1 cellular context compared by ENCODE assay signal in genomic region chr2:86649119-86649947, GRCh38.
TF ChIP-seq lines count a peak whose summit lies in the region.

No MANE protein-coding gene starts in this region.

TF ChIP-seq in HepG2, 621 proteins besides CTCF, POLR2A, EP300 and RAD21 (continued from another document and continues in another):
- TF ChIP-seq ZNF775 (CRISPR knock-in tag; IDR thresholded peaks at IDR 0.05; ENCODE audit: borderline replicate concordance) (no peak), MBD4 (IDR thresholded peaks at IDR 0.05; ENCODE audit: borderline replicate concordance, low read length) (no peak), CENPT (CRISPR knock-in tag; IDR thresholded peaks at IDR 0.05; ENCODE audit: low read depth) (no peak), BORCS8-MEF2B (CRISPR knock-in tag; IDR thresholded peaks at IDR 0.05) (no peak), MAX (IDR thresholded peaks at IDR 0.05) (peak; percentile 65), ZNF570 (CRISPR knock-in tag; IDR thresholded peaks at IDR 0.05; ENCODE audit: borderline replicate concordance) (no peak), ZNF841 (CRISPR knock-in tag; IDR thresholded peaks at IDR 0.05; ENCODE audit: borderline replicate concordance) (no peak), MBNL3 (CRISPR knock-in tag; conservative IDR thresholded peaks at IDR 0.05) (no peak), ZNF577 (CRISPR knock-in tag; IDR thresholded peaks at IDR 0.05; ENCODE audit: borderline replicate concordance, low read depth) (no peak), ZNF432 (CRISPR knock-in tag; IDR thresholded peaks at IDR 0.05; ENCODE audit: borderline replicate concordance) (no peak), KDM1A (CRISPR knock-in tag; IDR thresholded peaks at IDR 0.05) (no peak), XBP1 (CRISPR knock-in tag; IDR thresholded peaks at IDR 0.05) (no peak), ZNF333 (CRISPR knock-in tag; IDR thresholded peaks at IDR 0.05; ENCODE audit: borderline replicate concordance) (no peak), ZKSCAN5 (CRISPR knock-in tag; IDR thresholded peaks at IDR 0.05) (no peak), ZNF790 (CRISPR knock-in tag; IDR thresholded peaks at IDR 0.05; ENCODE audit: borderline replicate concordance) (no peak), ATF1 (CRISPR knock-in tag; IDR thresholded peaks at IDR 0.05) (no peak), ZNF468 (CRISPR knock-in tag; IDR thresholded peaks at IDR 0.05) (no peak), XRCC5 (optimal IDR thresholded peaks at IDR 0.05; ENCODE audit: low read length) (no peak), POLR2AphosphoS2 (IDR thresholded peaks at IDR 0.05; ENCODE audit: low read depth, low read length) (no peak), HMG20B (CRISPR knock-in tag; conservative IDR thresholded peaks at IDR 0.05) (no peak), SNAPC2 (CRISPR knock-in tag; IDR thresholded peaks at IDR 0.05) (no peak), AGO1 (IDR thresholded peaks at IDR 0.05; ENCODE audit: low read depth, low read length, poor library complexity, severe bottlenecking) (no peak), DPF2 (CRISPR knock-in tag; IDR thresholded peaks at IDR 0.05; ENCODE audit: borderline replicate concordance, low read depth) (peak; percentile 54; the same call in 1 of the 2 replicates), MLX (CRISPR knock-in tag; IDR thresholded peaks at IDR 0.05) (no peak), PAWR (CRISPR knock-in tag; IDR thresholded peaks at IDR 0.05; ENCODE audit: borderline replicate concordance) (no peak), ZSCAN9 (CRISPR knock-in tag; IDR thresholded peaks at IDR 0.05; ENCODE audit: borderline replicate concordance) (no peak; the same call in 1 of the 2 replicates), FOXA3 (CRISPR knock-in tag; IDR thresholded peaks at IDR 0.05) (peak; percentile 40), RCOR2 (CRISPR knock-in tag; IDR thresholded peaks at IDR 0.05) (no peak), WIZ (CRISPR knock-in tag; IDR thresholded peaks at IDR 0.05) (no peak), ATF6 (CRISPR knock-in tag; conservative IDR thresholded peaks at IDR 0.05) (no peak), HNF4G (IDR thresholded peaks at IDR 0.05; ENCODE audit: borderline replicate concordance, low read depth, low read length) (peak; percentile 81; the same call in 1 of the 2 replicates), HNF4G (CRISPR knock-in tag; IDR thresholded peaks at IDR 0.05; ENCODE audit: borderline replicate concordance, low read depth) (no peak), NCOR1 (IDR thresholded peaks at IDR 0.05; ENCODE audit: borderline replicate concordance, low read length) (peak; percentile 89; the same call in 1 of the 2 replicates), ZIK1 (CRISPR knock-in tag; IDR thresholded peaks at IDR 0.05; ENCODE audit: borderline replicate concordance, low read depth) (no peak), PBX3 (CRISPR knock-in tag; IDR thresholded peaks at IDR 0.05; ENCODE audit: borderline replicate concordance) (no peak), SMARCC2 (IDR thresholded peaks at IDR 0.05) (no peak), ZC3H13 (CRISPR knock-in tag; IDR thresholded peaks at IDR 0.05) (no peak), TP53 (CRISPR knock-in tag; conservative IDR thresholded peaks at IDR 0.05) (no peak), NCOA2 (CRISPR knock-in tag; IDR thresholded peaks at IDR 0.05) (peak; percentile 74; the same call in 1 of the 2 replicates), SPEN (CRISPR knock-in tag; IDR thresholded peaks at IDR 0.05; ENCODE audit: low read depth) (no peak), RFXANK (CRISPR knock-in tag; IDR thresholded peaks at IDR 0.05) (no peak), MTF2 (CRISPR knock-in tag; IDR thresholded peaks at IDR 0.05; ENCODE audit: borderline replicate concordance) (no peak), ZNF761 (CRISPR knock-in tag; conservative IDR thresholded peaks at IDR 0.05) (peak; percentile 41; the same call in 1 of the 2 replicates), ARNT2 (CRISPR knock-in tag; IDR thresholded peaks at IDR 0.05; ENCODE audit: low read depth) (no peak), ZNF224 (CRISPR knock-in tag; IDR thresholded peaks at IDR 0.05) (no peak), SP140L (CRISPR knock-in tag; IDR thresholded peaks at IDR 0.05; ENCODE audit: borderline replicate concordance) (no peak), SRF (IDR thresholded peaks at IDR 0.05; ENCODE audit: low read depth, low read length) (no peak), ATF7-NPFF (CRISPR knock-in tag; IDR thresholded peaks at IDR 0.05; ENCODE audit: low read depth) (no peak), NR2F1 (CRISPR knock-in tag; IDR thresholded peaks at IDR 0.05) (no peak), ZMYM2 (CRISPR knock-in tag; IDR thresholded peaks at IDR 0.05) (0 out of 2 replicates have a peak, but pooled peaks have one; percentile 65), IKZF1 (IDR thresholded peaks at IDR 0.05) (no peak), THAP11 (CRISPR knock-in tag; IDR thresholded peaks at IDR 0.05) (no peak), STAT5B (CRISPR knock-in tag; IDR thresholded peaks at IDR 0.05) (no peak), ZNF772 (CRISPR knock-in tag; IDR thresholded peaks at IDR 0.05) (no peak), MIXL1 (CRISPR knock-in tag; IDR thresholded peaks at IDR 0.05) (peak; percentile 69), NRL (CRISPR knock-in tag; IDR thresholded peaks at IDR 0.05; ENCODE audit: borderline replicate concordance) (no peak), HCFC1 (IDR thresholded peaks at IDR 0.05; ENCODE audit: low read depth, low read length) (no peak), HDAC2 (CRISPR knock-in tag; IDR thresholded peaks at IDR 0.05) (no peak; the same call in 1 of the 2 replicates), ZNF580 (CRISPR knock-in tag; IDR thresholded peaks at IDR 0.05; ENCODE audit: borderline replicate concordance, low read depth) (no peak)
- TF ChIP-seq, protein P1, sequence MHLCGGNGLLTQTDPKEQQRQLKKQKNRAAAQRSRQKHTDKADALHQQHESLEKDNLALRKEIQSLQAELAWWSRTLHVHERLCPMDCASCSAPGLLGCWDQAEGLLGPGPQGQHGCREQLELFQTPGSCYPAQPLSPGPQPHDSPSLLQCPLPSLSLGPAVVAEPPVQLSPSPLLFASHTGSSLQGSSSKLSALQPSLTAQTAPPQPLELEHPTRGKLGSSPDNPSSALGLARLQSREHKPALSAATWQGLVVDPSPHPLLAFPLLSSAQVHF (CRISPR knock-in tag; IDR thresholded peaks at IDR 0.05), result no peak
- TF ChIP-seq, protein P2, sequence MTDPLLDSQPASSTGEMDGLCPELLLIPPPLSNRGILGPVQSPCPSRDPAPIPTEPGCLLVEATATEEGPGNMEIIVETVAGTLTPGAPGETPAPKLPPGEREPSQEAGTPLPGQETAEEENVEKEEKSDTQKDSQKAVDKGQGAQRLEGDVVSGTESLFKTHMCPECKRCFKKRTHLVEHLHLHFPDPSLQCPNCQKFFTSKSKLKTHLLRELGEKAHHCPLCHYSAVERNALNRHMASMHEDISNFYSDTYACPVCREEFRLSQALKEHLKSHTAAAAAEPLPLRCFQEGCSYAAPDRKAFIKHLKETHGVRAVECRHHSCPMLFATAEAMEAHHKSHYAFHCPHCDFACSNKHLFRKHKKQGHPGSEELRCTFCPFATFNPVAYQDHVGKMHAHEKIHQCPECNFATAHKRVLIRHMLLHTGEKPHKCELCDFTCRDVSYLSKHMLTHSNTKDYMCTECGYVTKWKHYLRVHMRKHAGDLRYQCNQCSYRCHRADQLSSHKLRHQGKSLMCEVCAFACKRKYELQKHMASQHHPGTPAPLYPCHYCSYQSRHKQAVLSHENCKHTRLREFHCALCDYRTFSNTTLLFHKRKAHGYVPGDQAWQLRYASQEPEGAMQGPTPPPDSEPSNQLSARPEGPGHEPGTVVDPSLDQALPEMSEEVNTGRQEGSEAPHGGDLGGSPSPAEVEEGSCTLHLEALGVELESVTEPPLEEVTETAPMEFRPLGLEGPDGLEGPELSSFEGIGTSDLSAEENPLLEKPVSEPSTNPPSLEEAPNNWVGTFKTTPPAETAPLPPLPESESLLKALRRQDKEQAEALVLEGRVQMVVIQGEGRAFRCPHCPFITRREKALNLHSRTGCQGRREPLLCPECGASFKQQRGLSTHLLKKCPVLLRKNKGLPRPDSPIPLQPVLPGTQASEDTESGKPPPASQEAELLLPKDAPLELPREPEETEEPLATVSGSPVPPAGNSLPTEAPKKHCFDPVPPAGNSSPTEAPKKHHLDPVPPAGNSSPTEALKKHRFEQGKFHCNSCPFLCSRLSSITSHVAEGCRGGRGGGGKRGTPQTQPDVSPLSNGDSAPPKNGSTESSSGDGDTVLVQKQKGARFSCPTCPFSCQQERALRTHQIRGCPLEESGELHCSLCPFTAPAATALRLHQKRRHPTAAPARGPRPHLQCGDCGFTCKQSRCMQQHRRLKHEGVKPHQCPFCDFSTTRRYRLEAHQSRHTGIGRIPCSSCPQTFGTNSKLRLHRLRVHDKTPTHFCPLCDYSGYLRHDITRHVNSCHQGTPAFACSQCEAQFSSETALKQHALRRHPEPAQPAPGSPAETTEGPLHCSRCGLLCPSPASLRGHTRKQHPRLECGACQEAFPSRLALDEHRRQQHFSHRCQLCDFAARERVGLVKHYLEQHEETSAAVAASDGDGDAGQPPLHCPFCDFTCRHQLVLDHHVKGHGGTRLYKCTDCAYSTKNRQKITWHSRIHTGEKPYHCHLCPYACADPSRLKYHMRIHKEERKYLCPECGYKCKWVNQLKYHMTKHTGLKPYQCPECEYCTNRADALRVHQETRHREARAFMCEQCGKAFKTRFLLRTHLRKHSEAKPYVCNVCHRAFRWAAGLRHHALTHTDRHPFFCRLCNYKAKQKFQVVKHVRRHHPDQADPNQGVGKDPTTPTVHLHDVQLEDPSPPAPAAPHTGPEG (CRISPR knock-in tag; IDR thresholded peaks at IDR 0.05), result no peak
- TF ChIP-seq, protein P3, sequence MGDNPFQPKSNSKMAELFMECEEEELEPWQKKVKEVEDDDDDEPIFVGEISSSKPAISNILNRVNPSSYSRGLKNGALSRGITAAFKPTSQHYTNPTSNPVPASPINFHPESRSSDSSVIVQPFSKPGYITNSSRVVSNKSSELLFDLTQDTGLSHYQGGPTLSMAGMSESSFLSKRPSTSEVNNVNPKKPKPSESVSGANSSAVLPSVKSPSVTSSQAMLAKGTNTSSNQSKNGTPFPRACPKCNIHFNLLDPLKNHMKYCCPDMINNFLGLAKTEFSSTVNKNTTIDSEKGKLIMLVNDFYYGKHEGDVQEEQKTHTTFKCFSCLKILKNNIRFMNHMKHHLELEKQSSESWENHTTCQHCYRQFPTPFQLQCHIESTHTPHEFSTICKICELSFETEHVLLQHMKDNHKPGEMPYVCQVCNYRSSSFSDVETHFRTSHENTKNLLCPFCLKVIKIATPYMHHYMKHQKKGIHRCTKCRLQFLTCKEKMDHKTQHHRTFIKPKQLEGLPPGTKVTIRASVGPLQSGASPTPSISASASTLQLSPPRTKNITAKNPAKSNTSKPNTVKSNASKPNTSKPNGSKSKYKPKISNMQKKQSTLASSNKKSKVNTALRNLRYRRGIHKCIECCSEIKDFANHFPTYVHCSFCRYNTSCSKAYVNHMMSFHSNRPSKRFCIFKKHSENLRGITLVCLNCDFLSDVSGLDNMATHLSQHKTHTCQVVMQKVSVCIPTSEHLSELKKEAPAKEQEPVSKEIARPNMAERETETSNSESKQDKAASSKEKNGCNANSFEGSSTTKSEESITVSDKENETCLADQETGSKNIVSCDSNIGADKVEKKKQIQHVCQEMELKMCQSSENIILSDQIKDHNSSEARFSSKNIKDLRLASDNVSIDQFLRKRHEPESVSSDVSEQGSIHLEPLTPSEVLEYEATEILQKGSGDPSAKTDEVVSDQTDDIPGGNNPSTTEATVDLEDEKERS (CRISPR knock-in tag; IDR thresholded peaks at IDR 0.05), result no peak
- TF ChIP-seq, protein P4, sequence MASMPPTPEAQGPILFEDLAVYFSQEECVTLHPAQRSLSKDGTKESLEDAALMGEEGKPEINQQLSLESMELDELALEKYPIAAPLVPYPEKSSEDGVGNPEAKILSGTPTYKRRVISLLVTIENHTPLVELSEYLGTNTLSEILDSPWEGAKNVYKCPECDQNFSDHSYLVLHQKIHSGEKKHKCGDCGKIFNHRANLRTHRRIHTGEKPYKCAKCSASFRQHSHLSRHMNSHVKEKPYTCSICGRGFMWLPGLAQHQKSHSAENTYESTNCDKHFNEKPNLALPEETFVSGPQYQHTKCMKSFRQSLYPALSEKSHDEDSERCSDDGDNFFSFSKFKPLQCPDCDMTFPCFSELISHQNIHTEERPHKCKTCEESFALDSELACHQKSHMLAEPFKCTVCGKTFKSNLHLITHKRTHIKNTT (CRISPR knock-in tag; IDR thresholded peaks at IDR 0.05), result no peak
